12 cellular contexts compared by ENCODE assay signal in the genomic region with DNA sequence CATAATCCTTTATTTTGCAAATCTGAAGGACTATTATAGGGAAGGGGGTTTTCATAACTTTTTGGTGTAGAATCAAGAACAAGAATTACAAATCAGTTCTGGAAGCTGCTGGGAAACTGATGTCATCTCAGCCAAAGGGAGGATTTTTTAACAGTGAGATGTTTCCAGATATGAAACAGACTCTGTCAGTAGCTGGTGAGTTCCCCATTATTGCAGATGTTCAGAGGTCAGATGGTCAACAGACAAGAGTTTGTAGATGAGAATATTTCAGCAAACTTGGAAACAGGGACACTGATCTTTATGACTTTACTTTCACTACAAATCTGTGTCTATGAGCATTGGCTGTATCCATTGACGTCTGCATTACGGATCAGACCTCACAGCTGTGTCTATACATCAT.
A peak's percentile ranks its signal among the peaks of the same experiment; 100 is the strongest.
DNase-seq lines count a peak whose midpoint lies in the region; ATAC-seq and TF ChIP-seq lines count a peak whose summit lies in the region.
"Had no signal": no experiment of that assay in that cellular context is flagged by ENCODE, and none has a peak within 500 bp of the region (broad histone marks: within the 10 kb centered on the region; RNA-seq: fewer than 3 reads in every experiment).

No MANE protein-coding gene starts in this region.

- H3K9ac ChIP-seq in SU-DHL-6 (ENCODE audit: low read length), result peak overlapping the region; percentile 16; the same call in 1 of the 2 replicates
- no peak overlapping the region for H3K9ac ChIP-seq in stomach smooth muscle (ENCODE audit: low read length in 2 of 2)
- H3K9ac ChIP-seq: BLaER1 treated with 17β-estradiol and CSF1 and Interleukin-3, amounts not matched to agents 10 nM and 100 nM had no signal

- peak; percentile 58 for ATAC-seq in gastroesophageal sphincter

- no peak for TF ChIP-seq CTCF in SU-DHL-6 (IDR thresholded peaks at IDR 0.05; ENCODE audit: insufficient read depth, low read length, poor library complexity, severe bottlenecking)
- no peak for TF ChIP-seq CTCF in gastroesophageal sphincter (IDR thresholded peaks at IDR 0.05)

- H3K9me2 ChIP-seq in SU-DHL-6 (replicated peaks; ENCODE audit: insufficient read depth, low read length), result no peaks in the 10 kb centered on the region

- no peaks in the 10 kb centered on the region for H3K79me2 ChIP-seq in SU-DHL-6 (ENCODE audit: insufficient read depth, low read length)

- no peaks in the 10 kb centered on the region for H3K27me3 ChIP-seq in SU-DHL-6 (ENCODE audit: low read length)
- H3K27me3 ChIP-seq in gastroesophageal sphincter, result no peaks in the 10 kb centered on the region
- no peaks in the 10 kb centered on the region for H3K27me3 ChIP-seq in stomach smooth muscle (ENCODE audit: control insufficient read depth in 1 of 2, insufficient read depth in 2 of 2, low read length in 2 of 2)
- H3K27me3 ChIP-seq: adrenal gland; BLaER1 treated with 17β-estradiol and CSF1 and Interleukin-3, amounts not matched to agents 10 nM and 100 nM had no signal

- POLR2A ChIA-PET in activated CD4-positive, alpha-beta T cell treated with anti-CD3 and anti-CD28 coated beads, Interleukin-2, amount 10 ng/mL, durations not matched to agents 7 days and 5 days (lab: Charles Lee), result interaction anchor here (0.6 kb wide), 1 partner anchor 312 kb away, joined by 3 read pairs; no protein-coding TSS in a partner anchor

- no peaks in the 10 kb centered on the region for H3K36me3 ChIP-seq in SU-DHL-6 (ENCODE audit: low read length)
- no peaks in the 10 kb centered on the region for H3K36me3 ChIP-seq in gastroesophageal sphincter
- H3K36me3 ChIP-seq in stomach smooth muscle (ENCODE audit: control insufficient read depth in 2 of 2, insufficient read depth in 2 of 2, low read length in 2 of 2), result no peaks in the 10 kb centered on the region
- H3K36me3 ChIP-seq: adrenal gland; BLaER1 treated with 17β-estradiol and CSF1 and Interleukin-3, amounts not matched to agents 10 nM and 100 nM; WERI-Rb-1 had no signal

- H3K36me3 Mint-ChIP-seq in activated CD4-positive, alpha-beta T cell treated with anti-CD3 and anti-CD28 coated beads, Interleukin-2, amount 10 ng/mL, durations not matched to agents 7 days and 5 days (ENCODE audit: low read depth), result peaks cover 9% of the 10 kb centered on the region

- H3K4me1 ChIP-seq in gastroesophageal sphincter (peaks cover 0 to 9% (median 0%) of the 10 kb centered on the region in 3 donors), stomach smooth muscle (ENCODE audit: control insufficient read depth, insufficient read depth, low read length) (peaks cover 4% of the 10 kb centered on the region)
- H3K4me1 ChIP-seq: adrenal gland had no signal

- H3K4me3 Mint-ChIP-seq in activated CD4-positive, alpha-beta T cell treated with anti-CD3 and anti-CD28 coated beads, Interleukin-2, amount 10 ng/mL, durations not matched to agents 7 days and 5 days, result no peak overlapping the region
- H3K4me3 Mint-ChIP-seq: nephron had no signal

- no peak overlapping the region for H3K4me2 ChIP-seq in SU-DHL-6 (ENCODE audit: low read depth, low read length, poor library complexity, severe bottlenecking)
- H3K4me2 ChIP-seq: BLaER1 treated with 17β-estradiol and CSF1 and Interleukin-3, amounts not matched to agents 10 nM and 100 nM had no signal

- H3K9me3 ChIP-seq in SU-DHL-6 (ENCODE audit: insufficient read depth, low read length), result no peaks in the 10 kb centered on the region
- H3K9me3 ChIP-seq in gastroesophageal sphincter, result no peaks in the 10 kb centered on the region
- H3K9me3 ChIP-seq in stomach smooth muscle (ENCODE audit: control insufficient read depth in 2 of 2, low read length in 2 of 2), result no peaks in the 10 kb centered on the region
- H3K9me3 ChIP-seq: adrenal gland had no signal

- DNase-seq in GM04503 (ENCODE audit: low read depth) (peak; percentile 31), epidermal melanocyte (ENCODE audit: insufficient read length, low spot score) (no peak)
- DNase-seq in activated effector memory CD4-positive, alpha-beta T cell treated with Interleukin-2 at 50 U/mL for 16 hours, result no peak
- DNase-seq in activated CD4-positive, alpha-beta T cell treated with anti-CD3 and anti-CD28 coated beads, Interleukin-2, amount 10 ng/mL, durations not matched to agents 7 days and 5 days, result no peak
- DNase-seq: activated CD8-positive, alpha-beta memory T cell treated with anti-CD3 and anti-CD28 coated beads for 24 hours; adrenal gland; WERI-Rb-1 had no signal

- TF ChIP-seq POLR2A in gastroesophageal sphincter (IDR thresholded peaks at IDR 0.05), result no peak

- CTCF ChIA-PET in activated CD4-positive, alpha-beta T cell treated with anti-CD3 and anti-CD28 coated beads, Interleukin-2, amount 10 ng/mL, durations not matched to agents 7 days and 5 days (lab: Charles Lee), result interaction anchor here (1.0 to 1.9 kb wide), 3 partner anchors 13 to 341 kb away, joined by 3 to 5 read pairs (median 4); no protein-coding TSS in a partner anchor

- no peaks in the 10 kb centered on the region for H3K27me3 Mint-ChIP-seq in activated CD4-positive, alpha-beta T cell treated with anti-CD3 and anti-CD28 coated beads, Interleukin-2, amount 10 ng/mL, durations not matched to agents 7 days and 5 days

- H3K27ac ChIP-seq in SU-DHL-6 (ENCODE audit: low read depth, low read length) (no peak overlapping the region), gastroesophageal sphincter (peak overlapping the region in 2 of 4 donors; percentile 32 to 67), stomach smooth muscle (ENCODE audit: low read length) (peak overlapping the region; percentile 37)
- H3K27ac ChIP-seq: BLaER1 treated with 17β-estradiol and CSF1 and Interleukin-3, amounts not matched to agents 10 nM and 100 nM; WERI-Rb-1 had no signal

- WGBS in gastroesophageal sphincter (ENCODE audit: low coverage in 1 of 2), 2 donors, result 29 to 55% methylated on average over 2 of the region's 2 CpGs

- TF ChIP-seq EP300 in gastroesophageal sphincter (IDR thresholded peaks at IDR 0.05), result no peak

- peaks cover 3% of the 10 kb centered on the region for H3K4me1 Mint-ChIP-seq in activated CD4-positive, alpha-beta T cell treated with anti-CD3 and anti-CD28 coated beads, Interleukin-2, amount 10 ng/mL, durations not matched to agents 7 days and 5 days

- H2AFZ ChIP-seq in SU-DHL-6 (ENCODE audit: low read depth, low read length, severe bottlenecking), result no peak overlapping the region

- H3K9me3 Mint-ChIP-seq in activated CD4-positive, alpha-beta T cell treated with anti-CD3 and anti-CD28 coated beads, Interleukin-2, amount 10 ng/mL, durations not matched to agents 7 days and 5 days, result peaks cover 13% of the 10 kb centered on the region

- peaks cover 29% of the 10 kb centered on the region for H3F3A ChIP-seq in SU-DHL-6 (ENCODE audit: insufficient read depth)

- H3K27ac Mint-ChIP-seq in activated CD4-positive, alpha-beta T cell treated with anti-CD3 and anti-CD28 coated beads, Interleukin-2, amount 10 ng/mL, durations not matched to agents 7 days and 5 days, result no peak overlapping the region
- H3K27ac Mint-ChIP-seq: nephron had no signal

- no peaks in the 10 kb centered on the region for H4K20me1 ChIP-seq in SU-DHL-6 (ENCODE audit: low read depth, low read length)
- H4K20me1 ChIP-seq: BLaER1 treated with 17β-estradiol and CSF1 and Interleukin-3, amounts not matched to agents 10 nM and 100 nM had no signal

- H3K4me3 ChIP-seq in SU-DHL-6 (ENCODE audit: insufficient read depth, low read length, poor library complexity, severe bottlenecking) (no peak overlapping the region), gastroesophageal sphincter (no peak overlapping the region), stomach smooth muscle (ENCODE audit: low read length in 2 of 2) (no peak overlapping the region)
- H3K4me3 ChIP-seq: adrenal gland; BLaER1 treated with 17β-estradiol and CSF1 and Interleukin-3, amounts not matched to agents 10 nM and 100 nM had no signal
